ENCODE assay signal across 6 cellular contexts in the genomic region with DNA sequence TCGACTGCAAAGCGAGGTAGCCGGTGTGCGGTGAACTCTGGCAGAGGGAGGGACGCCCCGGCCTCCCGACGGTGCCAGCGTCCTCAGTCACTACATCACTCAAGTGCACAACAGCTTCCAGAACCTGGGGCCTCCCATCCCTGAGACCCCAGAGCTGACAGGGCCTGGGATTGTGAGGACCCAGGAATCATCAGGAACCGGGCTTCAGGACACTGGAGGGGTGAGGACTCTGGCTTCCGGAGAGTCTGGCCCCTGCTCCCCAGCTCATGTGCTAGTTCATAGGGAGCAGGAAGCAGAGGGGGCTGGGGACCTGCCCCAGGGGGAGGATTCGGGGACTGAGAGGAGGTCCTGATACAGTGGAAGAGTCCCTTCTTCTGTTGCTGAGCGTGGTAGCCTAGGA. TPM values are rescaled to one million over a fixed set of nuclear protein-coding genes. Genes with fewer than 3 reads are reported as not detected.
"Had no signal": no experiment of that assay in that cellular context is flagged by ENCODE, and none has a peak within 500 bp of the region (broad histone marks: within the 10 kb centered on the region; RNA-seq: fewer than 3 reads in every experiment).

No MANE protein-coding gene starts in this region.

- H3K4me2 ChIP-seq: GM23338 had no signal

- H2AFZ ChIP-seq: GM23338 had no signal

- ATAC-seq: GM23338 had no signal

- DNase-seq: H9, HCEC 1CT, IMR-90 had no signal

- H3K4me3 ChIP-seq: GM23338 had no signal

RNA-seq across cellular contexts. Expression of gene ART5, which starts 4.6 kb away (rescaled TPM):
- total RNA-seq: HT-29, IMR-90 had no signal
- polyA plus RNA-seq: IMR-90 had no signal

RNA-seq across cellular contexts. Expression of gene ART1, which starts 7.7 kb away (rescaled TPM):
- total RNA-seq: GM23338, H1, H9, HT-29, IMR-90 had no signal
- polyA plus RNA-seq: GM23338, H1, IMR-90 had no signal
